In genomic region chr13:113968463-113969310, GRCh38 we compare ENCODE assay signal across 1 cellular context.
TF ChIP-seq lines count a peak whose summit lies in the region.

No MANE protein-coding gene starts in this region.

TF ChIP-seq in H1, 55 proteins besides CTCF, POLR2A, EP300 and RAD21 (continued from another document):
- TF ChIP-seq BACH1 (IDR thresholded peaks at IDR 0.05; ENCODE audit: low read length), result no peak
- TF ChIP-seq EZH2 (IDR thresholded peaks at IDR 0.05; ENCODE audit: low read depth, low read length, severe bottlenecking), result no peak
- TF ChIP-seq GTF2F1 (IDR thresholded peaks at IDR 0.05; ENCODE audit: borderline replicate concordance, low read depth, low read length), result no peak
- no peak for TF ChIP-seq JUND (IDR thresholded peaks at IDR 0.05; ENCODE audit: low read length)
- TF ChIP-seq HDAC6 (IDR thresholded peaks at IDR 0.05; ENCODE audit: low read depth, low read length), result no peak
- no peak for TF ChIP-seq JUN (IDR thresholded peaks at IDR 0.05; ENCODE audit: low read depth, low read length)
- no peak for TF ChIP-seq BRCA1 (IDR thresholded peaks at IDR 0.05; ENCODE audit: low read depth, low read length)
- no peak for TF ChIP-seq SRF (IDR thresholded peaks at IDR 0.05; ENCODE audit: low read depth, low read length)
